14 cellular contexts compared by ENCODE assay signal in the genomic region with DNA sequence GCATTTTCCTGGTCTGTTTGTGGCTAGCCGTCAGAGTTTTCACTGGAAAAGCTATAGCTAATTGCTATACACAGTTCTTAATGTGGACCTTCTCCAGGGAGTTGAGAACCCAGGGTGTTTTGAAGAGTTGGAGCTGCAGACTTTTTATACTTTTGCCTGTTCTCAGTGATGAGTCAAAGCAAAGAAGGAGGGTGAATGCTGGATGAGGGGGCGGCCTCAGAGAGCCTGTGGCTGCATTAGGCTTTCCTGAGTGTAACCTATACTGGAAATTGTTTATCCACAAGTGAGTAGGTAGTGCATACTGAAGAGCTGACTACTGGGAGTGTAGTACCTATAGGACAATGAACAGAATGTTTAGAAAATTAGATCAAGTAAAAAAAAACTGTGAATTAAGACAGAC.
DNase-seq lines count a peak whose midpoint lies in the region; ATAC-seq and TF ChIP-seq lines count a peak whose summit lies in the region.
"Had no signal": no experiment of that assay in that cellular context is flagged by ENCODE, and none has a peak within 500 bp of the region (broad histone marks: within the 10 kb centered on the region; RNA-seq: fewer than 3 reads in every experiment).

No MANE protein-coding gene starts in this region.

- CTCF ChIA-PET in activated CD4-positive, alpha-beta memory T cell treated with anti-CD3 and anti-CD28 coated beads for 36 hours (lab: Charles Lee) = interaction anchor here (1.1 kb wide), 1 partner anchor 16 kb away, joined by 3 read pairs; no protein-coding TSS in a partner anchor
- CTCF ChIA-PET in activated CD4-positive, alpha-beta memory T cell treated with anti-CD3 and anti-CD28 coated beads, Interleukin-2, amount 10 ng/mL, durations not matched to agents 7 days and 5 days (lab: Charles Lee) = interaction anchor here (1.0 to 1.7 kb wide), 3 partner anchors 11 to 375 kb away, joined by 3 to 5 read pairs (median 4); no protein-coding TSS in a partner anchor

- no peak for ATAC-seq in GM19463 (IDR thresholded peaks at IDR 0.05; ENCODE audit: unreplicated experiment)
- ATAC-seq in GM21786 (IDR thresholded peaks at IDR 0.05; ENCODE audit: unreplicated experiment) = no peak
- ATAC-seq: right lobe of liver had no signal

- intact Hi-C loops in activated CD4-positive, alpha-beta memory T cell treated with anti-CD3 and anti-CD28 coated beads for 36 hours (cut with micrococcal nuclease) = no loop called here

- peak; percentile 53 for DNase-seq in activated CD4-positive, alpha-beta memory T cell treated with anti-CD3 and anti-CD28 coated beads for 36 hours
- DNase-seq in activated CD4-positive, alpha-beta memory T cell treated with anti-CD3 and anti-CD28 coated beads, Interleukin-2, amount 10 ng/mL, durations not matched to agents 7 days and 5 days = no peak
- DNase-seq in HFFc6 = no peak
- DNase-seq in astrocyte of the hippocampus (ENCODE audit: low read depth, low spot score) = peak; percentile 57
- DNase-seq in occipital lobe (lab: John Stamatoyannopoulos, UW) = peak; percentile 39
- no peak for DNase-seq in NCI-H748 (lab: John Stamatoyannopoulos, UW; ENCODE audit: unreplicated experiment)
- DNase-seq: ACHN, NCI-H1105, NCI-H226, right lobe of liver had no signal

- H3K36me3 Mint-ChIP-seq in activated CD4-positive, alpha-beta memory T cell treated with anti-CD3 and anti-CD28 coated beads for 36 hours = peaks cover 10% of the 10 kb centered on the region
- peaks cover 11% of the 10 kb centered on the region for H3K36me3 Mint-ChIP-seq in activated CD4-positive, alpha-beta memory T cell treated with anti-CD3 and anti-CD28 coated beads, Interleukin-2, amount 10 ng/mL, durations not matched to agents 7 days and 5 days (ENCODE audit: low read depth)
- peaks cover 21% of the 10 kb centered on the region for H3K36me3 Mint-ChIP-seq in HFFc6 (ENCODE audit: low read depth)
- H3K36me3 Mint-ChIP-seq: IgD-negative memory B cell had no signal

- H3K27me3 Mint-ChIP-seq in activated CD4-positive, alpha-beta memory T cell treated with anti-CD3 and anti-CD28 coated beads for 36 hours = no peaks in the 10 kb centered on the region
- H3K27me3 Mint-ChIP-seq in activated CD4-positive, alpha-beta memory T cell treated with anti-CD3 and anti-CD28 coated beads, Interleukin-2, amount 10 ng/mL, durations not matched to agents 7 days and 5 days = no peaks in the 10 kb centered on the region
- no peaks in the 10 kb centered on the region for H3K27me3 Mint-ChIP-seq in HFFc6 (ENCODE audit: insufficient read depth)
- H3K27me3 Mint-ChIP-seq: IgD-negative memory B cell had no signal

- POLR2A ChIA-PET in activated CD4-positive, alpha-beta memory T cell treated with anti-CD3 and anti-CD28 coated beads for 36 hours (lab: Charles Lee) = interaction anchor here (0.6 kb wide), 1 partner anchor 114 kb away, joined by 3 read pairs; no protein-coding TSS in a partner anchor
- POLR2A ChIA-PET in activated CD4-positive, alpha-beta memory T cell treated with anti-CD3 and anti-CD28 coated beads, Interleukin-2, amount 10 ng/mL, durations not matched to agents 7 days and 5 days (lab: Charles Lee) = no interaction called here

- no peak overlapping the region for H3K4me3 Mint-ChIP-seq in activated CD4-positive, alpha-beta memory T cell treated with anti-CD3 and anti-CD28 coated beads for 36 hours
- no peak overlapping the region for H3K4me3 Mint-ChIP-seq in activated CD4-positive, alpha-beta memory T cell treated with anti-CD3 and anti-CD28 coated beads, Interleukin-2, amount 10 ng/mL, durations not matched to agents 7 days and 5 days
- H3K4me3 Mint-ChIP-seq in HFFc6 = no peak overlapping the region
- H3K4me3 Mint-ChIP-seq: IgD-negative memory B cell, neural crest cell had no signal

- TF ChIP-seq CTCF in HFFc6 (IDR thresholded peaks at IDR 0.05) = no peak

- H3K4me1 Mint-ChIP-seq in activated CD4-positive, alpha-beta memory T cell treated with anti-CD3 and anti-CD28 coated beads for 36 hours (ENCODE audit: low read depth) = peaks cover 5% of the 10 kb centered on the region
- H3K4me1 Mint-ChIP-seq in activated CD4-positive, alpha-beta memory T cell treated with anti-CD3 and anti-CD28 coated beads, Interleukin-2, amount 10 ng/mL, durations not matched to agents 7 days and 5 days = no peaks in the 10 kb centered on the region
- peaks cover 29% of the 10 kb centered on the region for H3K4me1 Mint-ChIP-seq in HFFc6 (ENCODE audit: low read depth)

- H3K27ac Mint-ChIP-seq in activated CD4-positive, alpha-beta memory T cell treated with anti-CD3 and anti-CD28 coated beads for 36 hours = peak overlapping the region; percentile 25
- H3K27ac Mint-ChIP-seq in activated CD4-positive, alpha-beta memory T cell treated with anti-CD3 and anti-CD28 coated beads, Interleukin-2, amount 10 ng/mL, durations not matched to agents 7 days and 5 days = no peak overlapping the region
- peak overlapping the region; percentile 8; the same call in 1 of the 2 replicates for H3K27ac Mint-ChIP-seq in HFFc6

- no peaks in the 10 kb centered on the region for H3K9me3 Mint-ChIP-seq in activated CD4-positive, alpha-beta memory T cell treated with anti-CD3 and anti-CD28 coated beads for 36 hours
- H3K9me3 Mint-ChIP-seq in activated CD4-positive, alpha-beta memory T cell treated with anti-CD3 and anti-CD28 coated beads, Interleukin-2, amount 10 ng/mL, durations not matched to agents 7 days and 5 days = no peaks in the 10 kb centered on the region
- no peaks in the 10 kb centered on the region for H3K9me3 Mint-ChIP-seq in HFFc6
- H3K9me3 Mint-ChIP-seq: IgD-negative memory B cell, neural crest cell had no signal

Comparison
In these comparisons a context has a peak if more than half of its experiments do, and no peak if none do; other contexts are left out.
1. DNase-seq: peak in activated CD4-positive, alpha-beta memory T cell treated with anti-CD3 and anti-CD28 coated beads for 36 hours (single experiment), astrocyte of the hippocampus (single experiment) and occipital lobe (single experiment); none in activated CD4-positive, alpha-beta memory T cell treated with anti-CD3 and anti-CD28 coated beads, Interleukin-2, amount 10 ng/mL, durations not matched to agents 7 days and 5 days (single experiment), HFFc6 (single experiment) and NCI-H748 (single experiment).